18 cellular contexts compared by ENCODE assay signal in genomic region chr5:118293378-118293777, GRCh38.
A peak's percentile ranks its signal among the peaks of the same experiment; 100 is the strongest.
DNase-seq lines count a peak whose midpoint lies in the region; ATAC-seq and TF ChIP-seq lines count a peak whose summit lies in the region.
"Had no signal": no experiment of that assay in that cellular context is flagged by ENCODE, and none has a peak within 500 bp of the region (broad histone marks: within the 10 kb centered on the region; RNA-seq: fewer than 3 reads in every experiment).

No MANE protein-coding gene starts in this region.

- no peak overlapping the region for H3K4me3 ChIP-seq in right atrium auricular region
- H3K4me3 ChIP-seq: MG63 had no signal

- TF ChIP-seq CTCF in right atrium auricular region (IDR thresholded peaks at IDR 0.05), result no peak

- H3K27me3 ChIP-seq in right atrium auricular region, result no peaks in the 10 kb centered on the region
- H3K27me3 ChIP-seq: MG63 had no signal

- H3K27ac ChIP-seq in right atrium auricular region, result no peak overlapping the region

- H3K4me1 ChIP-seq in right atrium auricular region, result peaks cover 0 to 7% of the 10 kb centered on the region in 2 donors

- ATAC-seq in left cardiac atrium (peak; percentile 63 to 66), HG02763 (IDR thresholded peaks at IDR 0.05; ENCODE audit: unreplicated experiment) (peak; percentile 53), GM19351 (IDR thresholded peaks at IDR 0.05; ENCODE audit: unreplicated experiment) (no peak)

- H3K9me3 ChIP-seq in right atrium auricular region, result no peaks in the 10 kb centered on the region
- H3K9me3 ChIP-seq: MG63 had no signal

- H3K36me3 ChIP-seq in right atrium auricular region, result no peaks in the 10 kb centered on the region
- H3K36me3 ChIP-seq: MG63 had no signal

- DNase-seq in left cardiac atrium, result no peak
- no peak for DNase-seq in right atrium auricular region (ENCODE audit: low spot score)
- DNase-seq in glomerular visceral epithelial cell (ENCODE audit: extremely low spot score), result peak; percentile 9
- no peak for DNase-seq in AML-193 (lab: John Stamatoyannopoulos, UW)
- no peak for DNase-seq in amniotic stem cell (lab: John Stamatoyannopoulos, UW)
- DNase-seq: CD4-positive, alpha-beta memory T cell; GF-D8; H7; HFFc6; Kasumi-1; MG63; NCI-H1048; NCI-H1436 treated with DMSO at 0.1 percent for 48 hours; NCI-H2029; NCI-H345; NCI-H524 treated with DMSO at 0.1 percent for 48 hours had no signal

- intact Hi-C loops in left cardiac atrium (cut with DNase I), result no loop called here
